1 cellular context compared by ENCODE assay signal in the genomic region with DNA sequence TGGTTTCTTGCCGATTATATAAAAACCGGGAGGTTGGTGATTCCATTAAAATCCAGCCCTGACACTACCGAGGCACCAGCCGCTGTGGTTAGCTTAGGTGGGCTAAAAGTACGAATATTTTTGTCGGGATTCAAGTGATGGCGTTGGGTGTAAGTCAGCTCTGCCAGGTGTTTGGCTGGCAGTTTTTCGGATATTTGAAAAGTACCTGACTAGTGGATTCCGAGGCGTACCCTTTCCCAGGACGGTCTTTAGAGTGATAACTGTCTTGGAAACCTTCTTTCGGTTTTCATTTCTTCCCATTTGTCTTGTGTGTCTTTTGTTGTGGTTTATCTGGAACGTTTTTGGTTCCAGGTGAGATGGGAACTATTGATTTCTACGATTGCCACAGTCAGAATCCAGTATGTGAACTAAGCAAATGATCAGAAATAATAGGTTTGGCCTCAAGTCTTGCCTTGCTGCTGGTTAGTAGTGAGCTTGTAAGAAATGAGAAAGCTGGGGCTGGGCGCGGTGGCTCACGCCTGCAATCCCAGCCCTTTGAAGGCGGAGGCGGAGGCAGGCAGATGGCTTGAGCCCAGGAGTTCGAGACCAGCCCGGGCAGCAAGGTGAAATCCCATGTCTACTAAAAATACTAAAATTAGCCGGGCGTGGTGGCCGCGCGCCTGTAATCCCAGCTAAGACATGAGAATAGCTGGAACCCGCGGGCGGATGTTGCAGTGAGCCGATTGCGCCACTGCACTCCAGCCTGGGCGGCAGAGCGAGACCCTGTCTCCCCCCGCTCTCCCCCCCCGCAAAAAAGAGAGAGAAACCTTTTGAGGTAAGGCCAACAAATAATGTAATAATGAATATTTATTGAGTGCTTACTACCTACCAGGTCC.
A peak's percentile ranks its signal among the peaks of the same experiment; 100 is the strongest.
TF ChIP-seq lines count a peak whose summit lies in the region.

No MANE protein-coding gene starts in this region.

TF ChIP-seq in HepG2, 621 proteins besides CTCF, POLR2A, EP300 and RAD21 (continued from another document):
- TF ChIP-seq MEIS2 (CRISPR knock-in tag; IDR thresholded peaks at IDR 0.05) (peak; percentile 23; the same call in 1 of the 2 replicates), FOXJ3 (CRISPR knock-in tag; IDR thresholded peaks at IDR 0.05; ENCODE audit: borderline replicate concordance) (0 out of 2 replicates have a peak, but pooled peaks have one; percentile 16), NKX3-1 (CRISPR knock-in tag; IDR thresholded peaks at IDR 0.05) (0 out of 2 replicates have a peak, but pooled peaks have one; percentile 65), FOXK2 (IDR thresholded peaks at IDR 0.05) (no peak), SAP130 (CRISPR knock-in tag; IDR thresholded peaks at IDR 0.05; ENCODE audit: low read depth) (peak; percentile 61; the same call in 1 of the 2 replicates), GABPB1 (CRISPR knock-in tag; IDR thresholded peaks at IDR 0.05) (peak; percentile 65; the same call in 1 of the 2 replicates), BORCS8-MEF2B (CRISPR knock-in tag; IDR thresholded peaks at IDR 0.05) (peak; percentile 49; the same call in 1 of the 2 replicates), CEBPG (CRISPR knock-in tag; IDR thresholded peaks at IDR 0.05) (peak; percentile 87), NFIC (IDR thresholded peaks at IDR 0.05; ENCODE audit: low read length) (no peak; the same call in 1 of the 2 replicates), ZNF878 (CRISPR knock-in tag; IDR thresholded peaks at IDR 0.05) (no peak)
- TF ChIP-seq, protein P1, sequence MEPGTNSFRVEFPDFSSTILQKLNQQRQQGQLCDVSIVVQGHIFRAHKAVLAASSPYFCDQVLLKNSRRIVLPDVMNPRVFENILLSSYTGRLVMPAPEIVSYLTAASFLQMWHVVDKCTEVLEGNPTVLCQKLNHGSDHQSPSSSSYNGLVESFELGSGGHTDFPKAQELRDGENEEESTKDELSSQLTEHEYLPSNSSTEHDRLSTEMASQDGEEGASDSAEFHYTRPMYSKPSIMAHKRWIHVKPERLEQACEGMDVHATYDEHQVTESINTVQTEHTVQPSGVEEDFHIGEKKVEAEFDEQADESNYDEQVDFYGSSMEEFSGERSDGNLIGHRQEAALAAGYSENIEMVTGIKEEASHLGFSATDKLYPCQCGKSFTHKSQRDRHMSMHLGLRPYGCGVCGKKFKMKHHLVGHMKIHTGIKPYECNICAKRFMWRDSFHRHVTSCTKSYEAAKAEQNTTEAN (CRISPR knock-in tag; conservative IDR thresholded peaks at IDR 0.05), result 0 out of 2 replicates have a peak, but pooled peaks have one; percentile 30
- TF ChIP-seq, protein P2, sequence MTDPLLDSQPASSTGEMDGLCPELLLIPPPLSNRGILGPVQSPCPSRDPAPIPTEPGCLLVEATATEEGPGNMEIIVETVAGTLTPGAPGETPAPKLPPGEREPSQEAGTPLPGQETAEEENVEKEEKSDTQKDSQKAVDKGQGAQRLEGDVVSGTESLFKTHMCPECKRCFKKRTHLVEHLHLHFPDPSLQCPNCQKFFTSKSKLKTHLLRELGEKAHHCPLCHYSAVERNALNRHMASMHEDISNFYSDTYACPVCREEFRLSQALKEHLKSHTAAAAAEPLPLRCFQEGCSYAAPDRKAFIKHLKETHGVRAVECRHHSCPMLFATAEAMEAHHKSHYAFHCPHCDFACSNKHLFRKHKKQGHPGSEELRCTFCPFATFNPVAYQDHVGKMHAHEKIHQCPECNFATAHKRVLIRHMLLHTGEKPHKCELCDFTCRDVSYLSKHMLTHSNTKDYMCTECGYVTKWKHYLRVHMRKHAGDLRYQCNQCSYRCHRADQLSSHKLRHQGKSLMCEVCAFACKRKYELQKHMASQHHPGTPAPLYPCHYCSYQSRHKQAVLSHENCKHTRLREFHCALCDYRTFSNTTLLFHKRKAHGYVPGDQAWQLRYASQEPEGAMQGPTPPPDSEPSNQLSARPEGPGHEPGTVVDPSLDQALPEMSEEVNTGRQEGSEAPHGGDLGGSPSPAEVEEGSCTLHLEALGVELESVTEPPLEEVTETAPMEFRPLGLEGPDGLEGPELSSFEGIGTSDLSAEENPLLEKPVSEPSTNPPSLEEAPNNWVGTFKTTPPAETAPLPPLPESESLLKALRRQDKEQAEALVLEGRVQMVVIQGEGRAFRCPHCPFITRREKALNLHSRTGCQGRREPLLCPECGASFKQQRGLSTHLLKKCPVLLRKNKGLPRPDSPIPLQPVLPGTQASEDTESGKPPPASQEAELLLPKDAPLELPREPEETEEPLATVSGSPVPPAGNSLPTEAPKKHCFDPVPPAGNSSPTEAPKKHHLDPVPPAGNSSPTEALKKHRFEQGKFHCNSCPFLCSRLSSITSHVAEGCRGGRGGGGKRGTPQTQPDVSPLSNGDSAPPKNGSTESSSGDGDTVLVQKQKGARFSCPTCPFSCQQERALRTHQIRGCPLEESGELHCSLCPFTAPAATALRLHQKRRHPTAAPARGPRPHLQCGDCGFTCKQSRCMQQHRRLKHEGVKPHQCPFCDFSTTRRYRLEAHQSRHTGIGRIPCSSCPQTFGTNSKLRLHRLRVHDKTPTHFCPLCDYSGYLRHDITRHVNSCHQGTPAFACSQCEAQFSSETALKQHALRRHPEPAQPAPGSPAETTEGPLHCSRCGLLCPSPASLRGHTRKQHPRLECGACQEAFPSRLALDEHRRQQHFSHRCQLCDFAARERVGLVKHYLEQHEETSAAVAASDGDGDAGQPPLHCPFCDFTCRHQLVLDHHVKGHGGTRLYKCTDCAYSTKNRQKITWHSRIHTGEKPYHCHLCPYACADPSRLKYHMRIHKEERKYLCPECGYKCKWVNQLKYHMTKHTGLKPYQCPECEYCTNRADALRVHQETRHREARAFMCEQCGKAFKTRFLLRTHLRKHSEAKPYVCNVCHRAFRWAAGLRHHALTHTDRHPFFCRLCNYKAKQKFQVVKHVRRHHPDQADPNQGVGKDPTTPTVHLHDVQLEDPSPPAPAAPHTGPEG (CRISPR knock-in tag; IDR thresholded peaks at IDR 0.05), result 0 out of 2 replicates have a peak, but pooled peaks have one; percentile 53
- TF ChIP-seq, protein P3, sequence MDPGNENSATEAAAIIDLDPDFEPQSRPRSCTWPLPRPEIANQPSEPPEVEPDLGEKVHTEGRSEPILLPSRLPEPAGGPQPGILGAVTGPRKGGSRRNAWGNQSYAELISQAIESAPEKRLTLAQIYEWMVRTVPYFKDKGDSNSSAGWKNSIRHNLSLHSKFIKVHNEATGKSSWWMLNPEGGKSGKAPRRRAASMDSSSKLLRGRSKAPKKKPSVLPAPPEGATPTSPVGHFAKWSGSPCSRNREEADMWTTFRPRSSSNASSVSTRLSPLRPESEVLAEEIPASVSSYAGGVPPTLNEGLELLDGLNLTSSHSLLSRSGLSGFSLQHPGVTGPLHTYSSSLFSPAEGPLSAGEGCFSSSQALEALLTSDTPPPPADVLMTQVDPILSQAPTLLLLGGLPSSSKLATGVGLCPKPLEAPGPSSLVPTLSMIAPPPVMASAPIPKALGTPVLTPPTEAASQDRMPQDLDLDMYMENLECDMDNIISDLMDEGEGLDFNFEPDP (CRISPR knock-in tag; conservative IDR thresholded peaks at IDR 0.05), result 0 out of 2 replicates have a peak, but pooled peaks have one; percentile 22
- TF ChIP-seq, protein P4, sequence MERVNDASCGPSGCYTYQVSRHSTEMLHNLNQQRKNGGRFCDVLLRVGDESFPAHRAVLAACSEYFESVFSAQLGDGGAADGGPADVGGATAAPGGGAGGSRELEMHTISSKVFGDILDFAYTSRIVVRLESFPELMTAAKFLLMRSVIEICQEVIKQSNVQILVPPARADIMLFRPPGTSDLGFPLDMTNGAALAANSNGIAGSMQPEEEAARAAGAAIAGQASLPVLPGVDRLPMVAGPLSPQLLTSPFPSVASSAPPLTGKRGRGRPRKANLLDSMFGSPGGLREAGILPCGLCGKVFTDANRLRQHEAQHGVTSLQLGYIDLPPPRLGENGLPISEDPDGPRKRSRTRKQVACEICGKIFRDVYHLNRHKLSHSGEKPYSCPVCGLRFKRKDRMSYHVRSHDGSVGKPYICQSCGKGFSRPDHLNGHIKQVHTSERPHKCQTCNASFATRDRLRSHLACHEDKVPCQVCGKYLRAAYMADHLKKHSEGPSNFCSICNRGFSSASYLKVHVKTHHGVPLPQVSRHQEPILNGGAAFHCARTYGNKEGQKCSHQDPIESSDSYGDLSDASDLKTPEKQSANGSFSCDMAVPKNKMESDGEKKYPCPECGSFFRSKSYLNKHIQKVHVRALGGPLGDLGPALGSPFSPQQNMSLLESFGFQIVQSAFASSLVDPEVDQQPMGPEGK (CRISPR knock-in tag; IDR thresholded peaks at IDR 0.05), result peak; percentile 91
- TF ChIP-seq, protein P5, sequence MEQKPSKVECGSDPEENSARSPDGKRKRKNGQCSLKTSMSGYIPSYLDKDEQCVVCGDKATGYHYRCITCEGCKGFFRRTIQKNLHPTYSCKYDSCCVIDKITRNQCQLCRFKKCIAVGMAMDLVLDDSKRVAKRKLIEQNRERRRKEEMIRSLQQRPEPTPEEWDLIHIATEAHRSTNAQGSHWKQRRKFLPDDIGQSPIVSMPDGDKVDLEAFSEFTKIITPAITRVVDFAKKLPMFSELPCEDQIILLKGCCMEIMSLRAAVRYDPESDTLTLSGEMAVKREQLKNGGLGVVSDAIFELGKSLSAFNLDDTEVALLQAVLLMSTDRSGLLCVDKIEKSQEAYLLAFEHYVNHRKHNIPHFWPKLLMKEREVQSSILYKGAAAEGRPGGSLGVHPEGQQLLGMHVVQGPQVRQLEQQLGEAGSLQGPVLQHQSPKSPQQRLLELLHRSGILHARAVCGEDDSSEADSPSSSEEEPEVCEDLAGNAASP (CRISPR knock-in tag; IDR thresholded peaks at IDR 0.05; ENCODE audit: borderline replicate concordance), result 0 out of 2 replicates have a peak, but pooled peaks have one; percentile 13
